Comparison of ENCODE assay signal across 3 cellular contexts in the genomic region with DNA sequence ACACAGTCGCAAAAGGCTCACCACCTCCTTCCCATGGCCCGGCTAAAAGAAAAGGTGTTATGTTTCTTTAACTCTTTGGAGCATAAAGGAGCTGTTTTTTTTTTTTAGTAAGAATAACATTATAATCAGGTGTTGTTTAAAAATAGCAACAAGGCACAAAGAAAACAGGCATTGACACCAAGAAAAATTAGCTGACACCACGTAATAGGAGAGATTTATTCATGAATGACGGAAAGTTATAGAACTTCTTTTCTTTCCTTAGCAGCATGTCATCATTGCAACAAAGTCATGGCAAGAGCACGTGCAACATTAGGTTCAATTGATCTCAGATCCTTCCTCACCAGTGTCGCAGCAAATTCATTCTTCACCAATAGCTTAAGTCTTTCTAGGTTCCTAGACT.
TF ChIP-seq lines count a peak whose summit lies in the region.

No MANE protein-coding gene starts in this region.

TF ChIP-seq in HepG2, 621 proteins besides CTCF, POLR2A, EP300 and RAD21:
- no peak for TF ChIP-seq TRIM24 (CRISPR knock-in tag; IDR thresholded peaks at IDR 0.05)
- TF ChIP-seq MAFK (conservative IDR thresholded peaks at IDR 0.05 in 1 of 2, IDR thresholded peaks at IDR 0.05 in 1 of 2; ENCODE audit: low read length in 2 of 2) = peak; percentile 40 to 65
- peak; percentile 63 for TF ChIP-seq MAFF (IDR thresholded peaks at IDR 0.05; ENCODE audit: low read depth, low read length)

TF ChIP-seq in A549, 52 proteins besides CTCF, POLR2A, EP300 and RAD21:
- TF ChIP-seq MAFK (IDR thresholded peaks at IDR 0.05; ENCODE audit: partially characterized antibody) = peak; percentile 49
- no peak for TF ChIP-seq HOXA7 (CRISPR knock-in tag; IDR thresholded peaks at IDR 0.05)
- TF ChIP-seq EHF (CRISPR knock-in tag; IDR thresholded peaks at IDR 0.05) = no peak
- no peak for TF ChIP-seq MAZ (IDR thresholded peaks at IDR 0.05; ENCODE audit: borderline replicate concordance, low read depth, low read length)
- TF ChIP-seq SMC3 (IDR thresholded peaks at IDR 0.05) = no peak
- TF ChIP-seq JUN (IDR thresholded peaks at IDR 0.05) = no peak
- TF ChIP-seq HEYL (CRISPR knock-in tag; IDR thresholded peaks at IDR 0.05) = no peak
TF ChIP-seq in A549: peak in this region for 1.

TF ChIP-seq in IMR-90, 13 proteins besides CTCF, POLR2A, EP300 and RAD21:
- TF ChIP-seq ELK1 (IDR thresholded peaks at IDR 0.05; ENCODE audit: borderline replicate concordance, low read depth, low read length) = no peak
- peak; percentile 35 for TF ChIP-seq MAFK (IDR thresholded peaks at IDR 0.05; ENCODE audit: low read depth, low read length)
TF ChIP-seq in IMR-90: peak in this region for 1.
